10 cellular contexts compared by ENCODE assay signal in genomic region chr9:124180557-124180956, GRCh38.
DNase-seq lines count a peak whose midpoint lies in the region; ATAC-seq and TF ChIP-seq lines count a peak whose summit lies in the region.
"Had no signal": no experiment of that assay in that cellular context is flagged by ENCODE, and none has a peak within 500 bp of the region (broad histone marks: within the 10 kb centered on the region; RNA-seq: fewer than 3 reads in every experiment).

No MANE protein-coding gene starts in this region.

- H3K27me3 ChIP-seq in PC-3 (ENCODE audit: low read length), result peaks cover 5% of the 10 kb centered on the region; the same call in 1 of the 2 replicates

- intact Hi-C loops in PC-3 (cut with micrococcal nuclease), result no loop called here

- CTCF ChIA-PET in PC-3 (lab: Charles Lee), result interaction anchor here (0.6 kb wide), 2 partner anchors 90 to 680 kb away, joined by 5 read pairs; no protein-coding TSS in a partner anchor

- H3K4me2 ChIP-seq in PC-3 (ENCODE audit: low read length), result no peak overlapping the region

- H3K4me3 ChIP-seq in cardiac fibroblast (replicated peaks in 1 of 2; ENCODE audit: low read depth in 2 of 2, low read length in 2 of 2), result no peak overlapping the region
- H3K4me3 ChIP-seq in PC-3 (ENCODE audit: low read length), result no peak overlapping the region

- H3K36me3 ChIP-seq in PC-3 (ENCODE audit: low read depth, low read length), result no peaks in the 10 kb centered on the region
- H3K36me3 ChIP-seq: neutrophil had no signal

- no peak overlapping the region for H3K27ac ChIP-seq in PC-3 (ENCODE audit: low read length)
- H3K27ac ChIP-seq: neutrophil had no signal

- peak; percentile 81 for DNase-seq in DMS 273 (lab: John Stamatoyannopoulos, UW; ENCODE audit: unreplicated experiment)
- peak; percentile 34 to 67 for DNase-seq in NCI-H2081 (lab: John Stamatoyannopoulos, UW)
- DNase-seq in cardiac fibroblast (ENCODE audit: low read depth in 2 of 2), result peak; percentile 50 to 82
- DNase-seq in non-pigmented ciliary epithelial cell (ENCODE audit: low read depth), result peak; percentile 6
- DNase-seq in NCI-H526 (lab: John Stamatoyannopoulos, UW), result no peak
- DNase-seq in PC-3, result no peak
- no peak for DNase-seq in AG08396 (ENCODE audit: low spot score)
- no peak for DNase-seq in mesenteric fat pad (ENCODE audit: low spot score)

- no peak for TF ChIP-seq CTCF in cardiac fibroblast (IDR thresholded peaks at IDR 0.05; ENCODE audit: low read depth, low read length)
- TF ChIP-seq CTCF in PC-3 (conservative IDR thresholded peaks at IDR 0.05; ENCODE audit: low read depth, low read length), result no peak

- no peaks in the 10 kb centered on the region for H3K9me2 ChIP-seq in PC-3 (replicated peaks; ENCODE audit: low read length)

- no peaks in the 10 kb centered on the region for H3K9me3 ChIP-seq in PC-3 (ENCODE audit: low read length)
- H3K9me3 ChIP-seq: neutrophil had no signal

- H4K20me1 ChIP-seq in PC-3 (ENCODE audit: low read length), result no peaks in the 10 kb centered on the region

- no peak overlapping the region for H2AFZ ChIP-seq in PC-3 (ENCODE audit: low read length)

- H3K9ac ChIP-seq in PC-3 (ENCODE audit: low read length), result no peak overlapping the region

- no peaks in the 10 kb centered on the region for H3F3A ChIP-seq in PC-3 (ENCODE audit: low read length, unreplicated experiment)

- no TSS peak for BruUV-seq in PC-3 (replicated peaks; lab: Mats Ljungman, UMichigan)

- no peaks in the 10 kb centered on the region for H3K4me1 ChIP-seq in PC-3 (ENCODE audit: insufficient read depth, low read length)

- H3K79me2 ChIP-seq in PC-3 (ENCODE audit: low read length), result no peaks in the 10 kb centered on the region

- ATAC-seq in PC-3, result no peak
- ATAC-seq: Panc1 had no signal

- POLR2A ChIA-PET in PC-3 (lab: Charles Lee; ENCODE audit: unreplicated experiment), result no interaction called here

Comparison
In these comparisons a context has a peak if more than half of its experiments do, and no peak if none do; other contexts are left out.
1. DNase-seq: peak in DMS 273 (single experiment), NCI-H2081 (2 of 2), cardiac fibroblast (2 of 2) and non-pigmented ciliary epithelial cell (single experiment); none in NCI-H526 (0 of 2), PC-3 (single experiment), AG08396 (single experiment) and mesenteric fat pad (single experiment).